8 cellular contexts compared by ENCODE assay signal in genomic region chr10:89217057-89217990, GRCh38. TPM values are rescaled to one million over a fixed set of nuclear protein-coding genes. Genes with fewer than 3 reads are reported as not detected.
A peak's percentile ranks its signal among the peaks of the same experiment; 100 is the strongest.
DNase-seq lines count a peak whose midpoint lies in the region; ATAC-seq lines count a peak whose summit lies in the region.

No MANE protein-coding gene starts in this region.

- no peaks in the 10 kb centered on the region for H3K9me3 Mint-ChIP-seq in activated naive CD4-positive, alpha-beta T cell treated with anti-CD3 and anti-CD28 coated beads for 36 hours

- H3K4me1 Mint-ChIP-seq in activated naive CD4-positive, alpha-beta T cell treated with anti-CD3 and anti-CD28 coated beads for 36 hours (ENCODE audit: low read depth), result peaks cover 7% of the 10 kb centered on the region

- no peak overlapping the region for H3K4me3 ChIP-seq in Jurkat, Clone E6-1 (ENCODE audit: low read length)

- H3K27me3 Mint-ChIP-seq in activated naive CD4-positive, alpha-beta T cell treated with anti-CD3 and anti-CD28 coated beads for 36 hours (ENCODE audit: low read depth), result peaks cover 2% of the 10 kb centered on the region

- peaks cover 2% of the 10 kb centered on the region for H3K36me3 Mint-ChIP-seq in activated naive CD4-positive, alpha-beta T cell treated with anti-CD3 and anti-CD28 coated beads for 36 hours (ENCODE audit: low read depth)

- DNase-seq in COLO829 (ENCODE audit: low spot score) (peak; percentile 22), SK-N-DZ (ENCODE audit: low spot score) (peak; percentile 65), glomerular visceral epithelial cell (ENCODE audit: extremely low spot score) (peak; percentile 65), renal cortical epithelial cell (ENCODE audit: low read depth) (peak; percentile 60)
- peak; percentile 57 for DNase-seq in Jurkat, Clone E6-1 (ENCODE audit: low read depth, low spot score)
- peak; percentile 81 for DNase-seq in activated naive CD4-positive, alpha-beta T cell treated with anti-CD3 and anti-CD28 coated beads for 36 hours

- no peak overlapping the region for H3K4me3 Mint-ChIP-seq in activated naive CD4-positive, alpha-beta T cell treated with anti-CD3 and anti-CD28 coated beads for 36 hours

- ATAC-seq in HG03378 (IDR thresholded peaks at IDR 0.05; ENCODE audit: unreplicated experiment), result no peak
- no peak for ATAC-seq in HG03025 (IDR thresholded peaks at IDR 0.05; ENCODE audit: low FRiP score, unreplicated experiment)

- CTCF ChIA-PET in activated naive CD4-positive, alpha-beta T cell treated with anti-CD3 and anti-CD28 coated beads for 36 hours (lab: Charles Lee), result interaction anchor here (0.7 to 4.1 kb wide), 52 partner anchors 10 to 390 kb away, joined by 3 to 51 read pairs (median 4); partner anchors contain the start of genes CH25H, FAS and LIPA

- intact Hi-C loops in activated naive CD4-positive, alpha-beta T cell treated with anti-CD3 and anti-CD28 coated beads for 36 hours (cut with micrococcal nuclease), result loop anchor here (1.0 to 2.0 kb wide), 6 partner anchors 35 to 382 kb away; no protein-coding TSS in a partner anchor

- no peak overlapping the region for H3K27ac Mint-ChIP-seq in activated naive CD4-positive, alpha-beta T cell treated with anti-CD3 and anti-CD28 coated beads for 36 hours

RNA-seq across cellular contexts. Expression of gene CH25H, which starts 10.2 kb away (rescaled TPM):
- polyA plus RNA-seq in Jurkat, Clone E6-1 (2012; ENCODE audit: insufficient read depth, insufficient read length), result not detected
- polyA plus RNA-seq in SK-N-DZ (2014; cell fraction: cytosol; rRNA removed), result not detected in 2 replicates
- not detected in 2 replicates for polyA plus RNA-seq in SK-N-DZ (2014; cell fraction: nucleus; rRNA removed)
- under 1 TPM; 0.12 to 0.22 TPM for total RNA-seq in activated naive CD4-positive, alpha-beta T cell treated with anti-CD3 and anti-CD28 coated beads for 36 hours
- 0.10 TPM in 1 of 2 replicates, not detected in the other for total RNA-seq in renal cortical epithelial cell

RNA-seq across cellular contexts. Expression of gene LIPA, which starts 34.3 kb away (rescaled TPM):
- 36.4 TPM for polyA plus RNA-seq in Jurkat, Clone E6-1 (2012; ENCODE audit: insufficient read depth, insufficient read length)
- 31.8 and 42.3 TPM in 2 replicates for polyA plus RNA-seq in SK-N-DZ (2014; cell fraction: cytosol; rRNA removed)
- polyA plus RNA-seq in SK-N-DZ (2014; cell fraction: nucleus; rRNA removed), result 18.0 and 21.5 TPM in 2 replicates
- 10 to 100 TPM; 16.1 to 17.2 TPM for total RNA-seq in activated naive CD4-positive, alpha-beta T cell treated with anti-CD3 and anti-CD28 coated beads for 36 hours
- 50.4 and 78.7 TPM in 2 replicates for total RNA-seq in renal cortical epithelial cell

Comparison
In these comparisons a context has a peak if more than half of its experiments do, and no peak if none do; other contexts are left out.
1. DNase-seq: peak in every context shown above with its lines; median percentile 81 in activated naive CD4-positive, alpha-beta T cell treated with anti-CD3 and anti-CD28 coated beads for 36 hours; 65 in SK-N-DZ; 65 in glomerular visceral epithelial cell; 60 in renal cortical epithelial cell; 57 in Jurkat, Clone E6-1; 22 in COLO829.